11 cellular contexts compared by ENCODE assay signal in genomic region chr16:56847173-56847948, GRCh38. TPM values are rescaled to one million over a fixed set of nuclear protein-coding genes. Genes with fewer than 3 reads are reported as not detected.
A peak's percentile ranks its signal among the peaks of the same experiment; 100 is the strongest.
DNase-seq lines count a peak whose midpoint lies in the region; ATAC-seq and TF ChIP-seq lines count a peak whose summit lies in the region.
"Had no signal": no experiment of that assay in that cellular context is flagged by ENCODE, and none has a peak within 500 bp of the region (broad histone marks: within the 10 kb centered on the region; RNA-seq: fewer than 3 reads in every experiment).

No MANE protein-coding gene starts in this region.

- H3K4me1 ChIP-seq in thymus (ENCODE audit: control insufficient read depth, insufficient read depth, low read length) (peaks cover 23% of the 10 kb centered on the region), colonic mucosa (no peaks in the 10 kb centered on the region)

- H3K27ac Mint-ChIP-seq in activated naive CD4-positive, alpha-beta T cell treated with anti-CD3 and anti-CD28 coated beads for 36 hours, result peak overlapping the region; percentile 50
- H3K27ac Mint-ChIP-seq in activated CD8-positive, alpha-beta T cell treated with anti-CD3 and anti-CD28 coated beads for 36 hours, result peak overlapping the region; percentile 70

- peaks cover 2% of the 10 kb centered on the region for H3K9me3 Mint-ChIP-seq in activated naive CD4-positive, alpha-beta T cell treated with anti-CD3 and anti-CD28 coated beads for 36 hours
- H3K9me3 Mint-ChIP-seq in activated CD8-positive, alpha-beta T cell treated with anti-CD3 and anti-CD28 coated beads for 36 hours, result no peaks in the 10 kb centered on the region

- H3K4me3 Mint-ChIP-seq in activated naive CD4-positive, alpha-beta T cell treated with anti-CD3 and anti-CD28 coated beads for 36 hours, result no peak overlapping the region
- no peak overlapping the region for H3K4me3 Mint-ChIP-seq in activated CD8-positive, alpha-beta T cell treated with anti-CD3 and anti-CD28 coated beads for 36 hours

- H3K4me1 Mint-ChIP-seq in activated naive CD4-positive, alpha-beta T cell treated with anti-CD3 and anti-CD28 coated beads for 36 hours (ENCODE audit: low read depth), result peaks cover 23% of the 10 kb centered on the region
- peaks cover 26% of the 10 kb centered on the region for H3K4me1 Mint-ChIP-seq in activated CD8-positive, alpha-beta T cell treated with anti-CD3 and anti-CD28 coated beads for 36 hours (ENCODE audit: low read depth)

- H3K27me3 Mint-ChIP-seq in activated naive CD4-positive, alpha-beta T cell treated with anti-CD3 and anti-CD28 coated beads for 36 hours (ENCODE audit: low read depth), result no peaks in the 10 kb centered on the region
- H3K27me3 Mint-ChIP-seq in activated CD8-positive, alpha-beta T cell treated with anti-CD3 and anti-CD28 coated beads for 36 hours, result no peaks in the 10 kb centered on the region

- peak; percentile 72 for ATAC-seq in activated CD8-positive, alpha-beta T cell treated with anti-CD3 and anti-CD28 coated beads for 36 hours
- ATAC-seq in GM18873 (IDR thresholded peaks at IDR 0.05; ENCODE audit: low FRiP score, unreplicated experiment), result no peak

- no peaks in the 10 kb centered on the region for H3K9me3 ChIP-seq in thymus (ENCODE audit: control insufficient read depth)
- H3K9me3 ChIP-seq in colonic mucosa, result no peaks in the 10 kb centered on the region

- CTCF ChIA-PET in activated naive CD4-positive, alpha-beta T cell treated with anti-CD3 and anti-CD28 coated beads for 36 hours (lab: Charles Lee), result interaction anchor here (1.4 to 2.5 kb wide), 4 partner anchors 12 to 105 kb away, joined by 3 to 7 read pairs (median 4); no protein-coding TSS in a partner anchor
- CTCF ChIA-PET in activated CD8-positive, alpha-beta T cell treated with anti-CD3 and anti-CD28 coated beads for 36 hours (lab: Charles Lee), result interaction anchor here (0.8 to 2.4 kb wide), 4 partner anchors 8 to 146 kb away, joined by 3 to 10 read pairs (median 4); no protein-coding TSS in a partner anchor

- peak overlapping the region; percentile 35 for H3K27ac ChIP-seq in layer of hippocampus (ENCODE audit: low read depth, low read length)
- H3K27ac ChIP-seq in thymus (ENCODE audit: low read depth), result peak overlapping the region; percentile 64
- no peak overlapping the region for H3K27ac ChIP-seq in colonic mucosa
- H3K27ac ChIP-seq: VCaP had no signal

- intact Hi-C loops in activated naive CD4-positive, alpha-beta T cell treated with anti-CD3 and anti-CD28 coated beads for 36 hours (cut with micrococcal nuclease), result no loop called here
- intact Hi-C loops in activated CD8-positive, alpha-beta T cell treated with anti-CD3 and anti-CD28 coated beads for 36 hours (cut with micrococcal nuclease), result no loop called here
- intact Hi-C loops in colonic mucosa (cut with DNase I), result no loop called here

- no peak for TF ChIP-seq CTCF in activated CD8-positive, alpha-beta T cell treated with anti-CD3 and anti-CD28 coated beads for 36 hours (IDR thresholded peaks at IDR 0.05)
- TF ChIP-seq CTCF in colonic mucosa (IDR thresholded peaks at IDR 0.05), result no peak

- H3K27me3 ChIP-seq in layer of hippocampus (ENCODE audit: control insufficient read depth, insufficient read depth, low read length) (no peaks in the 10 kb centered on the region), thymus (ENCODE audit: control insufficient read depth, insufficient read depth) (no peaks in the 10 kb centered on the region), colonic mucosa (no peaks in the 10 kb centered on the region)

- peak; percentile 56 for DNase-seq in activated naive CD4-positive, alpha-beta T cell treated with anti-CD3 and anti-CD28 coated beads for 36 hours
- DNase-seq in activated naive CD4-positive, alpha-beta T cell treated with Interleukin-2 at 50 U/mL for 16 hours, result no peak
- peak; percentile 46 for DNase-seq in activated CD8-positive, alpha-beta T cell treated with anti-CD3 and anti-CD28 coated beads for 36 hours
- DNase-seq in COLO829 (ENCODE audit: low spot score) (no peak), colonic mucosa (no peak)
- DNase-seq: NCI-H1930 had no signal

- POLR2A ChIA-PET in activated CD8-positive, alpha-beta T cell treated with anti-CD3 and anti-CD28 coated beads for 36 hours (lab: Charles Lee), result interaction anchor here (0.7 to 2.6 kb wide), 4 partner anchors 10 to 99 kb away, joined by 3 to 9 read pairs (median 6); partner anchors contain the start of gene HERPUD1

- no peak overlapping the region for H3K9ac ChIP-seq in colonic mucosa (ENCODE audit: low read depth in 2 of 2, low read length in 2 of 2)

- peaks cover 19% of the 10 kb centered on the region for H3K36me3 ChIP-seq in thymus (ENCODE audit: control insufficient read depth, insufficient read depth)
- H3K36me3 ChIP-seq in colonic mucosa, result no peaks in the 10 kb centered on the region

- H3K4me3 ChIP-seq in thymus (ENCODE audit: low read length) (no peak overlapping the region), colonic mucosa (no peak overlapping the region)

- 50% methylated on average over 10 of the region's 10 CpGs for WGBS in thymus

- peaks cover 25% of the 10 kb centered on the region for H3K36me3 Mint-ChIP-seq in activated naive CD4-positive, alpha-beta T cell treated with anti-CD3 and anti-CD28 coated beads for 36 hours (ENCODE audit: low read depth)
- H3K36me3 Mint-ChIP-seq in activated CD8-positive, alpha-beta T cell treated with anti-CD3 and anti-CD28 coated beads for 36 hours (ENCODE audit: low read depth), result peaks cover 14% of the 10 kb centered on the region

RNA-seq across cellular contexts. Expression of gene SLC12A3, which starts 17.6 kb away (rescaled TPM):
- not detected for total RNA-seq in activated naive CD4-positive, alpha-beta T cell treated with anti-CD3 and anti-CD28 coated beads for 36 hours
- total RNA-seq in activated CD8-positive, alpha-beta T cell treated with anti-CD3 and anti-CD28 coated beads for 36 hours, result not detected
- 0.34 TPM for polyA plus RNA-seq in thymus
- not detected for total RNA-seq in colonic mucosa
- polyA plus RNA-seq: liver had no signal

Comparison
In these comparisons a context has a peak if more than half of its experiments do, and no peak if none do; other contexts are left out.
1. DNase-seq: peak in activated naive CD4-positive, alpha-beta T cell treated with anti-CD3 and anti-CD28 coated beads for 36 hours (single experiment) and activated CD8-positive, alpha-beta T cell treated with anti-CD3 and anti-CD28 coated beads for 36 hours (single experiment); none in activated naive CD4-positive, alpha-beta T cell treated with Interleukin-2 at 50 U/mL for 16 hours (single experiment), COLO829 (single experiment) and colonic mucosa (single experiment).